Comparison of ENCODE assay signal across 7 cellular contexts in the genomic region with DNA sequence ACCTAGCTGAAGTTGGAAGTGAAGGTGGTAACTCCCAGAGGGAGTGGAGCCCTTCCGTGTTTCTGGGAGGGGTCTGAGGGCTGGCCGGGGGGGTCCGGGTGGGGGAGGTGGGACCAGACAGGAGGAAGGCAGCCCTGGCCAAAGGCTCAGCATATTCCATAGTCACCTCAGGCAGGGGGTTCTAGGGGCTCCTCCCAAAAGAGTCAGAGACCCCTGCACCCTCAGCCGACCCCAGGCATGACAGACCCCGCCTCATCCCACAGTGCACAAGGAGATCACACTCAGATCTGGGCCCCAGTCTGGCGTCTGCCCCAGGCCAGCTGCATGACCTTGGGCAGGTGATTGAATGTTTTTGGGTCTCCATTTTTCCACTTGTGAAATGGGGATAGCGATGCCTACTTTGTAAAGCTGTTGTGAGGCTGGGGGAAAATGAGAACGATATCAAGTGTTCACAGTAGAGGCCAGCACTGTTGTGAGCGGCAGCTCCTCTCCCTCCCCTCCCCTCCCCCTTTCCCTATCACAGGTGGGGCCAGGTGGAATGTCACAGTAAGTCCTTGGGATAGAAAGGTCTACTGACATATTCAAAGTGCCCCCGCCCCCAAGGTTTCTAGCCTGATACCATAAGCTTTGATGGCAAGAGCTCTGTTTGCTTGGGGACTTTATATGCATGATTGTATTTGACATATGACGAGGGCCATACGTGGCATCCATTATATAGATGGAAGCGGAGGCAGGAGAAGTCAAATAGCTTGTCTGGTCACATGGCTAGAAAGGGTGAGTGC. TPM values are rescaled to one million over a fixed set of nuclear protein-coding genes. Genes with fewer than 3 reads are reported as not detected.
DNase-seq lines count a peak whose midpoint lies in the region; ATAC-seq and TF ChIP-seq lines count a peak whose summit lies in the region.

No MANE protein-coding gene starts in this region.

- intact Hi-C loops in left ventricle myocardium superior (cut with micrococcal nuclease): loop anchor here (10.0 kb wide), 1 partner anchor 47 kb away; a partner anchor contains a TSS

- peak overlapping the region; percentile 96 for H3K27ac Mint-ChIP-seq in stimulated activated effector memory CD8-positive, alpha-beta T cell treated with anti-CD3 and anti-CD28 coated beads, Interleukin-12 subunit alpha, Interleukin-12 subunit beta, amount 100 ng/mL, for 72 hours

- no peak overlapping the region for H3K4me3 ChIP-seq in HL-60 (replicated peaks; ENCODE audit: insufficient read depth, low read length)
- H3K4me3 ChIP-seq in foreskin fibroblast (ENCODE audit: low read depth in 1 of 2, low read length in 2 of 2): no peak overlapping the region

- no peak for DNase-seq in HL-60 (ENCODE audit: low read depth in 1 of 2, low spot score in 1 of 2)
- DNase-seq in left ventricle myocardium superior: peak; percentile 34
- no peak for DNase-seq in stimulated activated effector memory CD8-positive, alpha-beta T cell treated with anti-CD3 and anti-CD28 coated beads, Interleukin-12 subunit alpha, Interleukin-12 subunit beta, amount 100 ng/mL, for 72 hours (ENCODE audit: low spot score in 2 of 2)
- no peak for DNase-seq in foreskin fibroblast
- no peak for DNase-seq in NCI-H146 (lab: John Stamatoyannopoulos, UW)
- DNase-seq in NCI-H1417 treated with DMSO at 0.1 percent for 48 hours (lab: John Stamatoyannopoulos, UW): no peak

- H3K4me1 Mint-ChIP-seq in stimulated activated effector memory CD8-positive, alpha-beta T cell treated with anti-CD3 and anti-CD28 coated beads, Interleukin-12 subunit alpha, Interleukin-12 subunit beta, amount 100 ng/mL, for 72 hours: peaks cover 69% of the 10 kb centered on the region

- H3K36me3 Mint-ChIP-seq in stimulated activated effector memory CD8-positive, alpha-beta T cell treated with anti-CD3 and anti-CD28 coated beads, Interleukin-12 subunit alpha, Interleukin-12 subunit beta, amount 100 ng/mL, for 72 hours: peaks cover 18% of the 10 kb centered on the region

- H3K27ac ChIP-seq in HL-60 (replicated peaks): peak overlapping the region; percentile 96
- H3K27ac ChIP-seq in VCaP: peak overlapping the region; percentile 77; the same call in 1 of the 2 replicates

- no peak for ATAC-seq in left ventricle myocardium superior
- ATAC-seq in stimulated activated effector memory CD8-positive, alpha-beta T cell treated with anti-CD3 and anti-CD28 coated beads, Interleukin-12 subunit alpha, Interleukin-12 subunit beta, amount 100 ng/mL, for 72 hours: no peak

- peak overlapping the region; percentile 75 for H3K4me3 Mint-ChIP-seq in stimulated activated effector memory CD8-positive, alpha-beta T cell treated with anti-CD3 and anti-CD28 coated beads, Interleukin-12 subunit alpha, Interleukin-12 subunit beta, amount 100 ng/mL, for 72 hours

- no peaks in the 10 kb centered on the region for H3K27me3 ChIP-seq in HL-60 (ENCODE audit: insufficient read depth, poor library complexity, severe bottlenecking)

- no peaks in the 10 kb centered on the region for H3K9me3 Mint-ChIP-seq in stimulated activated effector memory CD8-positive, alpha-beta T cell treated with anti-CD3 and anti-CD28 coated beads, Interleukin-12 subunit alpha, Interleukin-12 subunit beta, amount 100 ng/mL, for 72 hours

- TF ChIP-seq CTCF in HL-60 (IDR thresholded peaks at IDR 0.05; ENCODE audit: insufficient read depth, low read length) (no peak), VCaP (conservative IDR thresholded peaks at IDR 0.05) (no peak), foreskin fibroblast (IDR thresholded peaks at IDR 0.05; ENCODE audit: low read depth, low read length) (no peak)

RNA-seq across cellular contexts. Expression of a gene that starts 33.3 kb away (rescaled TPM):
- total RNA-seq in left ventricle myocardium superior: 25.9 TPM

RNA-seq across cellular contexts. Expression of a gene that starts 47.7 kb away (rescaled TPM):
- 64.2 TPM for total RNA-seq in left ventricle myocardium superior
